In the genomic region with DNA sequence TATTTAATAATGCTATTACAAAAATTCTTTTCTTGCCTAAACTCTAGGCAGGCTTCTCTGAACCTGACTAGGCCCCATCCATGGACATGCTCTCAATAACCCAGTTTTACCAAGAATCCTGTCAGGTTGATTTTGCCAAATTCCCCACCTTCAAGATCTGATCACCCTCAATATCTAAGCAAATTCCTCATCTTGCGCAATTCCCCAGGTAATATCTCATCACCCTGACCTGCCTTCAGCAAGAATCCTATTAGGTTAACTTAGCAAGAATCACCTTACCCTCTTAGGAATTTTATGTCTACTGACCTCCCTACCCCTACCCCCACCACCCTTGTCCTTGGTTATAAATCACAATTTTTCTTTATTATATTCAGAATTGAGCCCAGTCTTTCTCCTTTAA, we compare ENCODE assay signal across 10 cellular contexts.
"Had no signal": no experiment of that assay in that cellular context is flagged by ENCODE, and none has a peak within 500 bp of the region (broad histone marks: within the 10 kb centered on the region; RNA-seq: fewer than 3 reads in every experiment).

No MANE protein-coding gene starts in this region.

- H3K4me2 ChIP-seq: KMS-11 had no signal

- H3K9ac ChIP-seq: GM23248, KMS-11 had no signal

- FAIRE-seq: H54, HTR-8/SVneo had no signal

- H2AFZ ChIP-seq: GM23248 had no signal

- H3K27ac ChIP-seq: GM23248, KMS-11 had no signal

- DNase-seq: GM23248, GOT3, H9, HCEC 1CT, HFFc6, Karpas-422, KBM-7 had no signal

- H3K4me3 ChIP-seq: GM23248 had no signal
